ENCODE assay signal across 23 cellular contexts in the genomic region with DNA sequence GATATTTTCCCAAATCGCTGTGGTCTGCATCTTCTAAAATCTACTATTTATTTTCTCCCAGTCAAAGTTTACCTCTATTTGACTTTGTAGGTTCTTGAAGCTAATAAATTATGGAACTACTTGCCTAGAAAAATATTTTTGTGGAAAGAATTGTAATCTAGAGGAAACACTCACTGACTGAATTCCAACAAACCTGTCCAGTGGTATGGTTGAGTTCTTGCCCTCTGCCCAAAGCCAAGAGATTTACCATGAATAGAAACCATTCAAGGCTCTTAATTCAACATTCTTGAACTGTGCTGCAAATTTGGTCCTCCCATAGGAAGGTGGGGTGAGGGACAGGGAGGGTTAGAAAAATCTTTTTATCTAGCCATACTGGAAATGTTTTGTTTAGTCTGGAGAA.
"Had no signal": no experiment of that assay in that cellular context is flagged by ENCODE, and none has a peak within 500 bp of the region (broad histone marks: within the 10 kb centered on the region; RNA-seq: fewer than 3 reads in every experiment).

No MANE protein-coding gene starts in this region.

- H3K27me3 ChIP-seq: SJSA1 had no signal

- H3K9me3 ChIP-seq: SJSA1 had no signal

- DNase-seq: KBM-7; NCI-H1048; NCI-H1105; NCI-H1417; NCI-H1436 treated with DMSO at 0.1 percent for 48 hours; NCI-H1694; NCI-H187 treated with DMSO at 0.1 percent for 48 hours; NCI-H2029 treated with DMSO at 0.1 percent for 48 hours; NCI-H2171 treated with DMSO at 0.1 percent for 48 hours; NCI-H345; NCI-H446 treated with DMSO at 0.1 percent for 48 hours; NCI-H524; NCI-H69; NCI-H774; NK-92 treated with Interleukin-12 subunit alpha and Interleukin-12 subunit beta, amount 100 ng/mL, for 24 hours; OCI-M1; Right ventricle myocardium superior; SIG-M5 had no signal

- H3K27ac ChIP-seq: HL-60, SJSA1, SK-N-MC had no signal

- FAIRE-seq: HTR-8/SVneo, RCC 7860 had no signal

- H3K4me1 ChIP-seq: SJSA1 had no signal

- H3K36me3 ChIP-seq: SJSA1 had no signal

- H3K4me3 ChIP-seq: SJSA1, SK-N-MC had no signal
